14 cellular contexts compared by ENCODE assay signal in genomic region chr13:100512422-100512821, GRCh38.
DNase-seq lines count a peak whose midpoint lies in the region; ATAC-seq and TF ChIP-seq lines count a peak whose summit lies in the region.
"Had no signal": no experiment of that assay in that cellular context is flagged by ENCODE, and none has a peak within 500 bp of the region (broad histone marks: within the 10 kb centered on the region; RNA-seq: fewer than 3 reads in every experiment).

No MANE protein-coding gene starts in this region.

- H3K4me3 ChIP-seq in brain microvascular endothelial cell (ENCODE audit: low read depth, low read length): no peak overlapping the region
- H3K4me3 ChIP-seq in mesenchymal stem cell (ENCODE audit: insufficient read depth in 1 of 2, low read depth in 1 of 2, low read length in 2 of 2): no peak overlapping the region
- no peak overlapping the region for H3K4me3 ChIP-seq in vagina
- H3K4me3 ChIP-seq: lower lobe of right lung had no signal

- H4K91ac ChIP-seq in mesenchymal stem cell (ENCODE audit: low read length): no peak overlapping the region

- peak overlapping the region in 1 of 2 experiments; percentile 63 for H2BK12ac ChIP-seq in mesenchymal stem cell (ENCODE audit: low read length in 2 of 2)

- H3K23ac ChIP-seq in mesenchymal stem cell (ENCODE audit: low read length in 2 of 2): peak overlapping the region in 1 of 2 experiments; percentile 83

- H2BK5ac ChIP-seq in mesenchymal stem cell (ENCODE audit: low read depth, low read length, poor library complexity, severe bottlenecking): no peak overlapping the region

- peak overlapping the region; percentile 86 for H4K8ac ChIP-seq in mesenchymal stem cell (ENCODE audit: low read length)

- intact Hi-C loops in vagina (cut with DNase I): loop anchor here (10.0 kb wide), 2 partner anchors 598 to 858 kb away; no protein-coding TSS in a partner anchor

- H3K27ac ChIP-seq in brain microvascular endothelial cell (no peak overlapping the region), mesenchymal stem cell (ENCODE audit: low read length, poor library complexity, severe bottlenecking) (peak overlapping the region; percentile 54), vagina (no peak overlapping the region)
- H3K27ac ChIP-seq: foreskin keratinocyte, lower lobe of right lung had no signal

- peak overlapping the region; percentile 75 for H2BK15ac ChIP-seq in mesenchymal stem cell (ENCODE audit: low read depth, poor library complexity, severe bottlenecking)

- no peak overlapping the region for H2BK120ac ChIP-seq in mesenchymal stem cell (ENCODE audit: low read depth, low read length)

- H3K9me3 ChIP-seq in mesenchymal stem cell (ENCODE audit: control insufficient read depth, low read length) (no peaks in the 10 kb centered on the region), vagina (no peaks in the 10 kb centered on the region)
- H3K9me3 ChIP-seq: lower lobe of right lung had no signal

- peak overlapping the region in 1 of 2 experiments; percentile 91 for H3K14ac ChIP-seq in mesenchymal stem cell (ENCODE audit: low read length in 2 of 2)

- peaks cover 30% of the 10 kb centered on the region for H3K79me1 ChIP-seq in mesenchymal stem cell (replicated peaks; ENCODE audit: low read length, poor library complexity, severe bottlenecking)

- H3K4me1 ChIP-seq in mesenchymal stem cell (ENCODE audit: control insufficient read depth, insufficient read depth, low read depth, low read length) (peaks cover 16% of the 10 kb centered on the region), vagina (peaks cover 12% of the 10 kb centered on the region)
- H3K4me1 ChIP-seq: foreskin keratinocyte had no signal

- DNase-seq in ELR (ENCODE audit: low read depth): peak; percentile 33
- peak; percentile 47 for DNase-seq in M059J (ENCODE audit: low read depth)
- DNase-seq in brain microvascular endothelial cell: peak; percentile 49
- peak; percentile 21 for DNase-seq in mesenchymal stem cell
- no peak for DNase-seq in activated CD4-positive, alpha-beta T cell treated with anti-CD3 and anti-CD28 coated beads, Interleukin-2, amount 50 U/mL, for 48 hours
- no peak for DNase-seq in GF-D8 (lab: John Stamatoyannopoulos, UW)
- no peak for DNase-seq in vagina (ENCODE audit: extremely low spot score in 2 of 2)
- DNase-seq: activated CD4-positive, alpha-beta T cell treated with anti-CD3 and anti-CD28 coated beads, Interleukin-2, amount 10 ng/mL, durations not matched to agents 24 days and 14 days; Calu3; foreskin keratinocyte; lower lobe of right lung; naive thymus-derived CD8-positive, alpha-beta T cell; NCI-H2171 treated with DMSO at 0.1 percent for 48 hours had no signal

- 71% methylated on average over 9 of the region's 9 CpGs for WGBS in mesenchymal stem cell

- no peaks in the 10 kb centered on the region for H3K27me3 ChIP-seq in brain microvascular endothelial cell (replicated peaks)
- H3K27me3 ChIP-seq in mesenchymal stem cell (ENCODE audit: control insufficient read depth in 1 of 2, insufficient read depth in 1 of 2, low read length in 2 of 2): no peaks in the 10 kb centered on the region
- no peaks in the 10 kb centered on the region for H3K27me3 ChIP-seq in vagina
- H3K27me3 ChIP-seq: foreskin keratinocyte had no signal

- peak overlapping the region in 1 of 2 experiments; percentile 32 for H3K18ac ChIP-seq in mesenchymal stem cell (ENCODE audit: low read depth in 1 of 2, low read length in 2 of 2)

- H3K36me3 ChIP-seq in brain microvascular endothelial cell (replicated peaks) (no peaks in the 10 kb centered on the region), mesenchymal stem cell (ENCODE audit: control insufficient read depth in 1 of 2, insufficient read depth in 2 of 2, low read depth in 1 of 2, low read length in 2 of 2) (peaks cover 4 to 10% of the 10 kb centered on the region in 2 experiments), vagina (peaks cover 0 to 3% of the 10 kb centered on the region in 2 donors)

- no peak overlapping the region for H2AFZ ChIP-seq in mesenchymal stem cell (ENCODE audit: low read depth, low read length)

- TF ChIP-seq CTCF in brain microvascular endothelial cell (IDR thresholded peaks at IDR 0.05; ENCODE audit: low read depth, low read length, missing control alignments) (no peak), vagina (IDR thresholded peaks at IDR 0.05) (no peak)

- peak overlapping the region; percentile 99 for H2AK5ac ChIP-seq in mesenchymal stem cell (ENCODE audit: low read length, severe bottlenecking)

- no peak for TF ChIP-seq POLR2A in vagina (IDR thresholded peaks at IDR 0.05)

- in situ Hi-C loops in brain microvascular endothelial cell (cut with HindIII; ENCODE audit: low pct_ligation_motif_present, low sequenced_read_pairs): no loop called here

- no peak overlapping the region for H3K9ac ChIP-seq in mesenchymal stem cell (ENCODE audit: low read length)

- H3K4me2 ChIP-seq in mesenchymal stem cell (ENCODE audit: low read length, poor library complexity, severe bottlenecking): no peak overlapping the region

- no peak for ATAC-seq in HG03378 (IDR thresholded peaks at IDR 0.05; ENCODE audit: unreplicated experiment)
- ATAC-seq: foreskin keratinocyte; lower lobe of right lung; naive thymus-derived CD8-positive, alpha-beta T cell had no signal

- no peak overlapping the region for H3K4ac ChIP-seq in mesenchymal stem cell (ENCODE audit: low read depth in 1 of 2, low read length in 2 of 2)

Comparison
In these comparisons a context has a peak if more than half of its experiments do, and no peak if none do; other contexts are left out.
1. DNase-seq: peak in ELR (single experiment), M059J (single experiment), brain microvascular endothelial cell (single experiment) and mesenchymal stem cell (single experiment); none in activated CD4-positive, alpha-beta T cell treated with anti-CD3 and anti-CD28 coated beads, Interleukin-2, amount 50 U/mL, for 48 hours (0 of 2), GF-D8 (single experiment) and vagina (0 of 2).